In the genomic region with DNA sequence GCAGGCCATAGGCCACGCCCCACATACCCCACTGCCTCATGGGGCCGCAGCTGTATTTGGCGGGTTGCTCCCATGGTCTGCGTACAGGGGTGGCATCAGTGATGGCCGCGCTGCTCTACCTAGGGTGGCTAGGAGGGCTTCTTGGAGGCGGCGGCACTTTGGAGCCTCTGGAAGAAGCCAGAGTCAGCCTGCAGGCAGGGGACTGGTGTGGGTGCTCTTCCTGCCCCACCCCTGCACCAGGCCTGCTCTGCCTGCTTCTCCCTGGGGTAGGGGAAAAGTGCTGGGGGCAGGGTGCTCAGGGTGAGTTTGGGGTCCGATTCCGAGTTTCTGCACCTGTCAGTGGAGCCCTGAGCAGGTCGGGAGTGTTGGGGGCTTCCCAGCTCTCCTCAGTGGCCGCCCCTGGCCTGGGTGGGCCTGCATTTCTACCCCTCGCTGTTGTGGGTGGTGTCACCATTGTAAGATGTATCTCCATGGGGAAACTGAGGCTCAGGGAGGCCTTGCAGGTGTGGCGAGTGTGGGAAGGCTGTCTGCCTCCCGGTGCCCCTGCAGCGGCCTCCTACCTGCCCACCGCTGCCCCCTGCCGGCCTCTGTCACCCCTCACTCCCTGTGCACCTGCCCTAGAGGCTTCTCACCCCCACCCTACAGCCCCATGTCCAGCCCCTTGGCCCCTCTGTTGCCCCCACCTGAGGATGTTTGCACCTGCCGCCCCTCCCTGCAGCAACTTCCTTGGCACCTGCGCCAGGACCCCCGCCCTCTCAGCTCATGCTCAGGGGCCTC, we compare ENCODE assay signal across 8 cellular contexts. TPM values are rescaled to one million over a fixed set of nuclear protein-coding genes. Genes with fewer than 3 reads are reported as not detected.
DNase-seq lines count a peak whose midpoint lies in the region; ATAC-seq and TF ChIP-seq lines count a peak whose summit lies in the region.

No MANE protein-coding gene starts in this region.

- in situ Hi-C loops in IMR-90 (cut with MboI; ENCODE audit: low sequenced_read_pairs): no loop called here

- H2AK9ac ChIP-seq in IMR-90 (replicated peaks; ENCODE audit: low read depth, low read length, poor library complexity): no peak overlapping the region

- H3K4me2 ChIP-seq in IMR-90 (ENCODE audit: low read depth, low read length): no peak overlapping the region

- peaks cover 24% of the 10 kb centered on the region for H3K9me1 ChIP-seq in IMR-90 (ENCODE audit: insufficient read depth, low read length)

- POLR2A ChIA-PET in IMR-90 (lab: Charles Lee; ENCODE audit: unreplicated experiment): no interaction called here

- 79% methylated on average over 2 of the region's 21 CpGs; no CpG with 5 or more reads in 1 of the 2 experiments for WGBS in IMR-90 (ENCODE audit: extremely low coverage in 2 of 2, insufficient read length in 1 of 2), 2 experiments

- no peak overlapping the region for H3K18ac ChIP-seq in IMR-90 (ENCODE audit: low read depth, low read length)

- TF ChIP-seq POLR2A in IMR-90 (IDR thresholded peaks at IDR 0.05; ENCODE audit: low read depth, low read length): no peak

- H4K8ac ChIP-seq in IMR-90 (ENCODE audit: low read depth in 2 of 2, low read length in 2 of 2): no peak overlapping the region

- no peak overlapping the region for H3K56ac ChIP-seq in IMR-90 (ENCODE audit: extremely low read depth, insufficient read depth, low read length)

- H3K27ac ChIP-seq in IMR-90 (ENCODE audit: insufficient read depth, low read length): no peak overlapping the region

- no peak overlapping the region for H2AK5ac ChIP-seq in IMR-90 (ENCODE audit: low read depth, low read length)

- peak; percentile 40 for TF ChIP-seq CTCF in IMR-90 (conservative IDR thresholded peaks at IDR 0.05; ENCODE audit: low read depth, low read length)

- peaks cover 25 to 85% of the 10 kb centered on the region in 2 experiments for H3K79me1 ChIP-seq in IMR-90 (ENCODE audit: low read depth in 1 of 2, low read length in 2 of 2)

- CTCF ChIA-PET in IMR-90 (lab: Yijun Ruan, JAX): no interaction called here

- no peak overlapping the region for H2BK120ac ChIP-seq in IMR-90 (ENCODE audit: low read depth, low read length)

- TF ChIP-seq RAD21 in IMR-90 (IDR thresholded peaks at IDR 0.05; ENCODE audit: low read length): peak; percentile 34

- no peak overlapping the region for H3K9ac ChIP-seq in IMR-90 (ENCODE audit: low read depth, low read length)

- ATAC-seq in IMR-90 (ENCODE audit: low read depth) (no peak), HG03521 (IDR thresholded peaks at IDR 0.05; ENCODE audit: unreplicated experiment) (no peak)

- H2BK20ac ChIP-seq in IMR-90 (ENCODE audit: low read depth, low read length): no peak overlapping the region

- H2BK5ac ChIP-seq in IMR-90 (ENCODE audit: low read depth, low read length, poor library complexity, severe bottlenecking): no peak overlapping the region

- dilution Hi-C loops in IMR-90 (cut with HindIII; ENCODE audit: low sequenced_read_pairs, unreplicated experiment): no loop called here

- no TSS peak for BruUV-seq in IMR-90 (replicated peaks; lab: Mats Ljungman, UMichigan)

- peaks cover 18% of the 10 kb centered on the region for H3K4me1 ChIP-seq in IMR-90 (ENCODE audit: control insufficient read depth, insufficient read depth, low read length)

- H3K14ac ChIP-seq in IMR-90 (replicated peaks; ENCODE audit: low read depth, low read length): no peak overlapping the region

- no peak for DNase-seq in IMR-90
- peak; percentile 45 to 46 for DNase-seq in activated CD4-positive, alpha-beta T cell treated with anti-CD3 and anti-CD28 coated beads, Interleukin-2, amount 50 U/mL, for 4 hours
- peak; percentile 42 for DNase-seq in germinal center (ENCODE audit: low spot score)
- peak; percentile 41 for DNase-seq in stimulated activated CD8-positive, alpha-beta memory T cell treated with anti-CD3 and anti-CD28 coated beads, Interleukin-4, amount 100 ng/mL, for 24 hours (ENCODE audit: low read depth)
- no peak for DNase-seq in SW480 (ENCODE audit: low spot score)
- no peak for DNase-seq in amygdala (lab: John Stamatoyannopoulos, UW)
- DNase-seq in SIG-M5 (lab: John Stamatoyannopoulos, UW): no peak

- H4K5ac ChIP-seq in IMR-90 (ENCODE audit: low read depth, low read length): no peak overlapping the region

- no peak overlapping the region for H3K23ac ChIP-seq in IMR-90 (ENCODE audit: low read depth, low read length)

- intact Hi-C loops in IMR-90 (cut with micrococcal nuclease): no loop called here

- H4K91ac ChIP-seq in IMR-90 (ENCODE audit: insufficient read depth, low read depth, low read length): no peak overlapping the region

- H3K4ac ChIP-seq in IMR-90 (ENCODE audit: low read depth, low read length): no peak overlapping the region

- H2BK15ac ChIP-seq in IMR-90 (ENCODE audit: low read depth, low read length): no peak overlapping the region

- H4K20me1 ChIP-seq in IMR-90 (ENCODE audit: insufficient read depth, low read length): peaks cover 86% of the 10 kb centered on the region

- H3K36me3 ChIP-seq in IMR-90 (ENCODE audit: control insufficient read depth, insufficient read depth, low read length): peaks cover 5% of the 10 kb centered on the region; the same call in 1 of the 2 replicates

- H3K9me3 ChIP-seq in IMR-90 (ENCODE audit: control insufficient read depth, insufficient read depth, low read length): no peaks in the 10 kb centered on the region

- H3K27me3 ChIP-seq in IMR-90 (ENCODE audit: control insufficient read depth, insufficient read depth, low read length): no peaks in the 10 kb centered on the region

- H2AFZ ChIP-seq in IMR-90 (replicated peaks; ENCODE audit: low read length, poor library complexity): no peak overlapping the region

- no peak overlapping the region for H3K4me3 ChIP-seq in IMR-90 (ENCODE audit: insufficient read depth, low read depth, low read length)

TF ChIP-seq in IMR-90, 13 proteins besides CTCF, POLR2A, EP300 and RAD21:
- no peak for TF ChIP-seq MAFK (IDR thresholded peaks at IDR 0.05; ENCODE audit: low read depth, low read length)
- TF ChIP-seq, protein P1, sequence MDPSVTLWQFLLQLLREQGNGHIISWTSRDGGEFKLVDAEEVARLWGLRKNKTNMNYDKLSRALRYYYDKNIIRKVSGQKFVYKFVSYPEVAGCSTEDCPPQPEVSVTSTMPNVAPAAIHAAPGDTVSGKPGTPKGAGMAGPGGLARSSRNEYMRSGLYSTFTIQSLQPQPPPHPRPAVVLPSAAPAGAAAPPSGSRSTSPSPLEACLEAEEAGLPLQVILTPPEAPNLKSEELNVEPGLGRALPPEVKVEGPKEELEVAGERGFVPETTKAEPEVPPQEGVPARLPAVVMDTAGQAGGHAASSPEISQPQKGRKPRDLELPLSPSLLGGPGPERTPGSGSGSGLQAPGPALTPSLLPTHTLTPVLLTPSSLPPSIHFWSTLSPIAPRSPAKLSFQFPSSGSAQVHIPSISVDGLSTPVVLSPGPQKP (IDR thresholded peaks at IDR 0.05; ENCODE audit: borderline replicate concordance, low read depth, low read length): no peak
- TF ChIP-seq BHLHE40 (IDR thresholded peaks at IDR 0.05; ENCODE audit: low read depth, low read length): no peak

RNA-seq across cellular contexts. Expression of a gene that starts 5.5 kb away (rescaled TPM):
- total RNA-seq in IMR-90 (2012; rRNA removed): 3.6 and 4.2 TPM in 2 replicates
- polyA plus RNA-seq in IMR-90 (2012; rRNA removed): 13.1 and 17.5 TPM in 2 replicates
- 8.0 and 13.1 TPM in 2 replicates for polyA plus RNA-seq in IMR-90 (2012; cell fraction: cytosol; rRNA removed)
- polyA plus RNA-seq in IMR-90 (2012; cell fraction: nucleus; rRNA removed; ENCODE audit: low replicate concordance): 67.5 and 145 TPM in 2 replicates

RNA-seq across cellular contexts. Expression of a gene that starts 54.1 kb away (rescaled TPM):
- total RNA-seq in IMR-90 (2012; rRNA removed): not detected in 2 replicates
- 0.05 and 0.07 TPM in 2 replicates for polyA plus RNA-seq in IMR-90 (2012; rRNA removed)
- 0.04 TPM in 1 of 2 replicates, not detected in the other for polyA plus RNA-seq in IMR-90 (2012; cell fraction: cytosol; rRNA removed)
- 0.12 and 0.14 TPM in 2 replicates for polyA plus RNA-seq in IMR-90 (2012; cell fraction: nucleus; rRNA removed; ENCODE audit: low replicate concordance)

Comparison
In these comparisons a context has a peak if more than half of its experiments do, and no peak if none do; other contexts are left out.
1. DNase-seq: peak in activated CD4-positive, alpha-beta T cell treated with anti-CD3 and anti-CD28 coated beads, Interleukin-2, amount 50 U/mL, for 4 hours (2 of 2), germinal center (single experiment) and stimulated activated CD8-positive, alpha-beta memory T cell treated with anti-CD3 and anti-CD28 coated beads, Interleukin-4, amount 100 ng/mL, for 24 hours (single experiment); none in IMR-90 (single experiment), SW480 (single experiment), amygdala (0 of 56) and SIG-M5 (single experiment).